Comparison of ENCODE assay signal across 20 cellular contexts in the genomic region with DNA sequence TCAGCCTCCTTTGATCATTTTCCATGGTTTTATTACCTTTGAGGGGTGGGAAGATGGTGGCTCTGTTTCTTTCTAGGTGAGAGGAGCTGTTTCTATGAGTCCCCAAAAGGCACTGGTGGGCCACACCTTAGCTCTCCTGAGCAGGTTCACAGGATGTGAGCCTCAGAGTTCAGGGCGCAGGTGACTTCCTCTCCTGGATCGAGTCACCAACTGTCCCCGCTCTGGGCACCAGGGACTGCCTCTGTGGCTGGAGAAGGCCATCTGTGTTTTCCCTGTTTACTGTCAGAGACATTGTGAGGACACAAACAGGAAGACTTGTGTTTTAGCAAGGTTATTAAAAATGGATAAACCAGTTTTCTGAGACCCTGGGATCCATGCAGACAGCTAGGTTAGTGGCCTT.
DNase-seq lines count a peak whose midpoint lies in the region; ATAC-seq and TF ChIP-seq lines count a peak whose summit lies in the region.
"Had no signal": no experiment of that assay in that cellular context is flagged by ENCODE, and none has a peak within 500 bp of the region (broad histone marks: within the 10 kb centered on the region; RNA-seq: fewer than 3 reads in every experiment).

No MANE protein-coding gene starts in this region.

- H3K9me3 Mint-ChIP-seq in activated naive CD8-positive, alpha-beta T cell (ENCODE audit: low read depth), result no peaks in the 10 kb centered on the region
- no peaks in the 10 kb centered on the region for H3K9me3 Mint-ChIP-seq in activated naive CD8-positive, alpha-beta T cell treated with anti-CD3 and anti-CD28 coated beads for 36 hours
- H3K9me3 Mint-ChIP-seq: CD8-positive, alpha-beta T cell; endodermal cell had no signal

- no peak overlapping the region for H3K4me3 Mint-ChIP-seq in activated naive CD8-positive, alpha-beta T cell
- H3K4me3 Mint-ChIP-seq in activated naive CD8-positive, alpha-beta T cell treated with anti-CD3 and anti-CD28 coated beads for 36 hours, result no peak overlapping the region
- H3K4me3 Mint-ChIP-seq: brain; CD8-positive, alpha-beta T cell; endodermal cell had no signal

- no peaks in the 10 kb centered on the region for H3K27me3 Mint-ChIP-seq in activated naive CD8-positive, alpha-beta T cell
- peaks cover 4% of the 10 kb centered on the region for H3K27me3 Mint-ChIP-seq in activated naive CD8-positive, alpha-beta T cell treated with anti-CD3 and anti-CD28 coated beads for 36 hours

- in situ Hi-C loops in GM13977 (cut with MboI; ENCODE audit: low pct_unique_long_range_greater_than_20kb, low sequenced_read_pairs, unreplicated experiment), result no loop called here

- intact Hi-C loops in sciatic nerve (cut with DNase I), result no loop called here

- TF ChIP-seq CTCF in GM13977 (IDR thresholded peaks at IDR 0.05; ENCODE audit: extremely low read depth, insufficient read depth, missing control alignments), result no peak
- TF ChIP-seq CTCF in VCaP (conservative IDR thresholded peaks at IDR 0.05), result no peak

- H3K27ac Mint-ChIP-seq in activated naive CD8-positive, alpha-beta T cell, result peak overlapping the region; percentile 12
- no peak overlapping the region for H3K27ac Mint-ChIP-seq in activated naive CD8-positive, alpha-beta T cell treated with anti-CD3 and anti-CD28 coated beads for 36 hours
- H3K27ac Mint-ChIP-seq: brain; CD8-positive, alpha-beta T cell; endodermal cell had no signal

- no peaks in the 10 kb centered on the region for H3K36me3 Mint-ChIP-seq in activated naive CD8-positive, alpha-beta T cell
- H3K36me3 Mint-ChIP-seq in activated naive CD8-positive, alpha-beta T cell treated with anti-CD3 and anti-CD28 coated beads for 36 hours, result no peaks in the 10 kb centered on the region
- H3K36me3 Mint-ChIP-seq: brain had no signal

- ATAC-seq in sciatic nerve, result no peak
- ATAC-seq: CD8-positive, alpha-beta T cell had no signal

- H3K27ac ChIP-seq in VCaP, result peak overlapping the region; percentile 74
- H3K27ac ChIP-seq: GM23248, neutrophil, prostate gland, suprapubic skin, uterus had no signal

- no peak for DNase-seq in activated naive CD8-positive, alpha-beta T cell treated with anti-CD3 and anti-CD28 coated beads for 36 hours
- DNase-seq in GM13977 (ENCODE audit: low spot score), result peak; percentile 8
- peak; percentile 40 for DNase-seq in sciatic nerve (ENCODE audit: low spot score)
- DNase-seq in activated CD4-positive, CD25-positive, alpha-beta regulatory T cell (lab: John Stamatoyannopoulos, UW), result no peak
- DNase-seq in activated gamma-delta T cell treated with Interleukin-2 at 50 U/mL for 16 hours, result no peak
- DNase-seq in middle frontal gyrus (ENCODE audit: extremely low spot score, low spot score), result no peak
- DNase-seq: activated CD4-positive, alpha-beta T cell treated with anti-CD3 and anti-CD28 coated beads for 48 hours; endodermal cell; GM23248; NCI-H1092 treated with DMSO at 0.1 percent for 48 hours; NCI-H2029 treated with DMSO at 0.1 percent for 48 hours; SIG-M5; uterus had no signal

- H3K4me1 Mint-ChIP-seq in activated naive CD8-positive, alpha-beta T cell (ENCODE audit: low read depth), result peaks cover 20% of the 10 kb centered on the region
- peaks cover 26% of the 10 kb centered on the region for H3K4me1 Mint-ChIP-seq in activated naive CD8-positive, alpha-beta T cell treated with anti-CD3 and anti-CD28 coated beads for 36 hours
- H3K4me1 Mint-ChIP-seq: brain had no signal

Comparison
In these comparisons a context has a peak if more than half of its experiments do, and no peak if none do; other contexts are left out.
1. DNase-seq: peak in GM13977 (single experiment) and sciatic nerve (single experiment); none in activated naive CD8-positive, alpha-beta T cell treated with anti-CD3 and anti-CD28 coated beads for 36 hours (single experiment), activated CD4-positive, CD25-positive, alpha-beta regulatory T cell (0 of 4), activated gamma-delta T cell treated with Interleukin-2 at 50 U/mL for 16 hours (single experiment) and middle frontal gyrus (single experiment).